ENCODE assay signal across 8 cellular contexts in the genomic region with DNA sequence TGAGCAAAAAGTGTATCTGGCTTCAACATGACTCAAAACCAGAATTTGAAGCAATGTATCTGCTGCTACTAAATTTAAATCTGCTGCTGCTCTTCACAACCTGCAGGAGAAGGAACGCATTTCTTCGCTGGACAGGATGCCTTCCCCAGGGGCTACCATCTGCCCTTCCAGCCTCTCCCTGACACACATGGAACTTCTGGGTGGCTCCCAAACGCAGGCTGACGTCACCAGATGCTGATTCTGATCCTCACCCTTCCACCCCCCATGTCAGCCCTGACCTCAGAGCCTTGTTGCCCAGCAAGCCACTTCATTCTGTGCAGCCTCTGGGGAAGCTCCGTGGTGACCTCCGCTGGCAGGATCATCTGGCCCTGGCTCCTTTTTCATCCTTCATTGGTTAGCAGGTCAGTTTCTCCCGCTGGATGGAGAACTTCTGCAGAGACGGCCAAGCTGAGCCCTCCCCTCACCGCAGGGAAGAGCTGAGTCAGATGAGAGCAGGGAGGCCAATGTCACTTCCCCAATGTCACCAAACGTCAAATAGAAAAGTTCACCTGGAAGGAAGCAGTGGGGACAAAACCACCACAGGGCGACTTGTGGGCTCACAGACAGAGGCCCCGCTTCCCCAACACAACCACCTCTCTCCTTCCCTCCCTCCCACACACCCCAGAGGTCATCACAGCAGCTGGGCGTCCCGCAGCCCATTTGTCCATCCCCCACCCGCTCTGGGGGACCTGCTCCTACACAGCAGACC. TPM values are rescaled to one million over a fixed set of nuclear protein-coding genes. Genes with fewer than 3 reads are reported as not detected.
DNase-seq lines count a peak whose midpoint lies in the region; ATAC-seq and TF ChIP-seq lines count a peak whose summit lies in the region.

No MANE protein-coding gene starts in this region.

- no peaks in the 10 kb centered on the region for H3K36me3 ChIP-seq in H7 (replicated peaks; ENCODE audit: control insufficient read depth, insufficient read depth, low read length)

- H3K27me3 Mint-ChIP-seq in activated T-helper 17 cell treated with anti-CD3 and anti-CD28 coated beads, Interleukin-2, amount 50 U/mL, for 72 hours = peaks cover 44% of the 10 kb centered on the region

- H3K4me3 ChIP-seq in H7 (ENCODE audit: insufficient read depth, low read depth, low read length) = no peak overlapping the region

- ATAC-seq in activated T-helper 17 cell treated with anti-CD3 and anti-CD28 coated beads, Interleukin-2, amount 50 U/mL, for 72 hours (replicated peaks) = peak; percentile 68

- no peak overlapping the region for H3K27ac Mint-ChIP-seq in activated T-helper 17 cell treated with anti-CD3 and anti-CD28 coated beads, Interleukin-2, amount 50 U/mL, for 72 hours

- no peaks in the 10 kb centered on the region for H3K27me3 ChIP-seq in H7 (ENCODE audit: control insufficient read depth, insufficient read depth, low read length)

- peak; percentile 7; the same call in 1 of the 2 replicates for TF ChIP-seq CTCF in LNCAP (IDR thresholded peaks at IDR 0.05)

- H3K36me3 Mint-ChIP-seq in activated T-helper 17 cell treated with anti-CD3 and anti-CD28 coated beads, Interleukin-2, amount 50 U/mL, for 72 hours (ENCODE audit: low read depth) = no peaks in the 10 kb centered on the region

- peaks cover 11% of the 10 kb centered on the region for H3K4me1 Mint-ChIP-seq in activated T-helper 17 cell treated with anti-CD3 and anti-CD28 coated beads, Interleukin-2, amount 50 U/mL, for 72 hours

- no peaks in the 10 kb centered on the region for H3K9me3 Mint-ChIP-seq in activated T-helper 17 cell treated with anti-CD3 and anti-CD28 coated beads, Interleukin-2, amount 50 U/mL, for 72 hours

- H3K4me3 Mint-ChIP-seq in activated T-helper 17 cell treated with anti-CD3 and anti-CD28 coated beads, Interleukin-2, amount 50 U/mL, for 72 hours = peak overlapping the region; percentile 34

- DNase-seq in DMS 273 (lab: John Stamatoyannopoulos, UW; ENCODE audit: unreplicated experiment) = peak; percentile 26
- no peak for DNase-seq in DMS 273 treated with DMSO at 0.1 percent for 48 hours (lab: John Stamatoyannopoulos, UW)
- DNase-seq in H7 = peak; percentile 64
- DNase-seq in myocyte (ENCODE audit: low read depth) = peak; percentile 44
- no peak for DNase-seq in LoVo (ENCODE audit: low spot score)
- no peak for DNase-seq in cortex of kidney (lab: John Stamatoyannopoulos, UW)

RNA-seq across cellular contexts. Expression of gene RAB20, which starts 14.0 kb away (rescaled TPM):
- total RNA-seq in H7 (2014; rRNA removed; shearing (Covaris generic)) = 12.1 and 20.8 TPM in 2 replicates
- 1 to 10 TPM; 2.4 to 3.7 TPM for total RNA-seq in activated T-helper 17 cell treated with anti-CD3 and anti-CD28 coated beads, Interleukin-2, amount 50 U/mL, for 72 hours
- 0.29 and 0.47 TPM in 2 replicates for total RNA-seq in myocyte
- 0.69 TPM for polyA plus RNA-seq in myocyte (2012)

RNA-seq across cellular contexts. Expression of gene NAXD, which starts 39.8 kb away (rescaled TPM):
- 21.0 and 22.8 TPM in 2 replicates for total RNA-seq in H7 (2014; rRNA removed; shearing (Covaris generic))
- total RNA-seq in activated T-helper 17 cell treated with anti-CD3 and anti-CD28 coated beads, Interleukin-2, amount 50 U/mL, for 72 hours = 10 to 100 TPM; 22.7 to 23.8 TPM
- 22.5 and 29.2 TPM in 2 replicates for total RNA-seq in myocyte
- 36.7 TPM for polyA plus RNA-seq in myocyte (2012)

Comparison
In these comparisons a context has a peak if more than half of its experiments do, and no peak if none do; other contexts are left out.
1. DNase-seq: peak in DMS 273 (single experiment), H7 (single experiment) and myocyte (single experiment); none in DMS 273 treated with DMSO at 0.1 percent for 48 hours (single experiment), LoVo (single experiment) and cortex of kidney (single experiment).